Comparison of ENCODE assay signal across 2 cellular contexts in the genomic region with DNA sequence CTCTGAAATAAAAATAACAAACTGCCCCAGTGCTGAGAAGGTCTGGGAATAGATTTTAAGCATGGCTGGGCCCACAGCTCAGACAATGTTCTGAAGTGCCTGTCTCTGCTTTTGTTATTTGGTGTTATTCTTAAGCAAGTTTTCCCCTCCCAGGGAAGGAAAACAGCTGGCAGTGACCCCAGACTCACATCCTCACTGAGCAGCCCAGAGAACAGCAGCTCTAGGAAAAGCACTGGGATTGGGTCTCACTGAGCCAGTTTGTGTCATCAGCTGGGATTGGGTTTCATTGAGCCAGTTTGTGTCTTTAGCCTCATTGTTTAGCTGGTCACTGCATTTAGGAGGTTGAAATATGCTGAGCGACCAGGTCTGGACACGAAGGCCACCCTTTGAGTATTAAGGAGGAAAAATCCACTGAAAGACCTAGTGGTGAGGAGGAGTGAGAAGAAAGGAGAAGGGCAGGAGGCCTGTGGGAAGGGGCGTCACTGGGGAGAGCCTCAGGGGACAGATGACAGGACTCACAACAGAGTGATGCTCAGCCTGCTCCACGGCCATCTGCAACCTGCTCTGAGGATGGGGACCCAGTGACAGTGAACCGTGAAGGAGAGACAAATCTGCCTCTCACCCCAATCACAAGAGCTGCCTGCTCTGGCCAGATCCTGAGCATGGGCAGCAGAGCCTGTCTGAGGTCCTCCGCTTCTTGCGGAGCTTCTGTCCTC.
TF ChIP-seq lines count a peak whose summit lies in the region.

No MANE protein-coding gene starts in this region.

TF ChIP-seq in IMR-90, 13 proteins besides CTCF, POLR2A, EP300 and RAD21:
- TF ChIP-seq RFX5 (IDR thresholded peaks at IDR 0.05; ENCODE audit: low read depth, low read length) (no peak), FOS (IDR thresholded peaks at IDR 0.05; ENCODE audit: low read depth, low read length) (no peak), CEBPB (IDR thresholded peaks at IDR 0.05; ENCODE audit: low read depth, low read length) (no peak), BHLHE40 (IDR thresholded peaks at IDR 0.05; ENCODE audit: low read depth, low read length) (no peak), NFE2L2 (IDR thresholded peaks at IDR 0.05; ENCODE audit: low read depth, low read length) (no peak), CHD1 (IDR thresholded peaks at IDR 0.05; ENCODE audit: low read depth, low read length) (no peak), RCOR1 (IDR thresholded peaks at IDR 0.05; ENCODE audit: insufficient replicate concordance, low read length) (no peak), MAZ (IDR thresholded peaks at IDR 0.05; ENCODE audit: borderline replicate concordance, low read depth, low read length) (no peak), MAFK (IDR thresholded peaks at IDR 0.05; ENCODE audit: low read depth, low read length) (no peak), MXI1 (IDR thresholded peaks at IDR 0.05; ENCODE audit: borderline replicate concordance, low read depth, low read length) (no peak), SMC3 (IDR thresholded peaks at IDR 0.05; ENCODE audit: low read depth, low read length) (no peak)
- TF ChIP-seq, protein P1, sequence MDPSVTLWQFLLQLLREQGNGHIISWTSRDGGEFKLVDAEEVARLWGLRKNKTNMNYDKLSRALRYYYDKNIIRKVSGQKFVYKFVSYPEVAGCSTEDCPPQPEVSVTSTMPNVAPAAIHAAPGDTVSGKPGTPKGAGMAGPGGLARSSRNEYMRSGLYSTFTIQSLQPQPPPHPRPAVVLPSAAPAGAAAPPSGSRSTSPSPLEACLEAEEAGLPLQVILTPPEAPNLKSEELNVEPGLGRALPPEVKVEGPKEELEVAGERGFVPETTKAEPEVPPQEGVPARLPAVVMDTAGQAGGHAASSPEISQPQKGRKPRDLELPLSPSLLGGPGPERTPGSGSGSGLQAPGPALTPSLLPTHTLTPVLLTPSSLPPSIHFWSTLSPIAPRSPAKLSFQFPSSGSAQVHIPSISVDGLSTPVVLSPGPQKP (IDR thresholded peaks at IDR 0.05; ENCODE audit: borderline replicate concordance, low read depth, low read length) = no peak
- TF ChIP-seq, protein P2, sequence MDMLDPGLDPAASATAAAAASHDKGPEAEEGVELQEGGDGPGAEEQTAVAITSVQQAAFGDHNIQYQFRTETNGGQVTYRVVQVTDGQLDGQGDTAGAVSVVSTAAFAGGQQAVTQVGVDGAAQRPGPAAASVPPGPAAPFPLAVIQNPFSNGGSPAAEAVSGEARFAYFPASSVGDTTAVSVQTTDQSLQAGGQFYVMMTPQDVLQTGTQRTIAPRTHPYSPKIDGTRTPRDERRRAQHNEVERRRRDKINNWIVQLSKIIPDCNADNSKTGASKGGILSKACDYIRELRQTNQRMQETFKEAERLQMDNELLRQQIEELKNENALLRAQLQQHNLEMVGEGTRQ (IDR thresholded peaks at IDR 0.05; ENCODE audit: low read depth, low read length) = no peak

TF ChIP-seq in H1, 55 proteins besides CTCF, POLR2A, EP300 and RAD21:
- TF ChIP-seq SIRT6 (IDR thresholded peaks at IDR 0.05; ENCODE audit: low read length) = no peak
- TF ChIP-seq BCL11A (IDR thresholded peaks at IDR 0.05; ENCODE audit: low read depth in 2 of 2, low read length in 2 of 2) = no peak
- TF ChIP-seq RXRA (IDR thresholded peaks at IDR 0.05; ENCODE audit: insufficient read depth, low read depth, low read length) = no peak
- no peak for TF ChIP-seq NRF1 (IDR thresholded peaks at IDR 0.05; ENCODE audit: low read depth, low read length)
- no peak for TF ChIP-seq CHD2 (IDR thresholded peaks at IDR 0.05; ENCODE audit: low read length)
